ENCODE assay signal across 15 cellular contexts in the genomic region with DNA sequence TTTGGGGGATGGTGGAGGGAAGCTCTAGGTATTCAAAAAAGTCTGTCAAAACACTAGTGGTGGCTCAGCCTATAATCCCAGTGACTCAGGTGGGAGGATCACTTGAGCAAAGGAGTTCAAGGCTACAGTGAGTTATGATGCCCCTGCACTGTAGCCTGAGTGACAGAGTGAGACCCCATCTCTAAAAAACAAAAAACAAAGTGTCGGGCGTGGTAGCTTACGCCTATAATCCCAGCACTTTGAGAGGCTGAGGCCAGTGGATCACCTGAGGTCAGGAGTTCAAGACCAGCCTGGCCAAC. TPM values are rescaled to one million over a fixed set of nuclear protein-coding genes. Genes with fewer than 3 reads are reported as not detected.
DNase-seq lines count a peak whose midpoint lies in the region; ATAC-seq and TF ChIP-seq lines count a peak whose summit lies in the region.
"Had no signal": no experiment of that assay in that cellular context is flagged by ENCODE, and none has a peak within 500 bp of the region (broad histone marks: within the 10 kb centered on the region; RNA-seq: fewer than 3 reads in every experiment).

No MANE protein-coding gene starts in this region.

- no peaks in the 10 kb centered on the region for H4K20me1 ChIP-seq in OCI-LY1 (ENCODE audit: insufficient read depth, low read length)

- peaks cover 52% of the 10 kb centered on the region for H3K79me2 ChIP-seq in OCI-LY1 (ENCODE audit: insufficient read depth, low read length)

- no peak for DNase-seq in activated T-cell treated with anti-CD3 and anti-CD28 coated beads, Interleukin-2, amount 50 U/mL, for 4 hours
- no peak for DNase-seq in activated T-cell treated with anti-CD3 and anti-CD28 coated beads, Interleukin-2, amount 50 U/mL, for 1 hour
- DNase-seq in endodermal cell: no peak
- DNase-seq in stimulated activated naive CD8-positive, alpha-beta T cell treated with anti-CD3 and anti-CD28 coated beads, Interleukin-15, amount 100 ng/mL, for 72 hours: no peak
- DNase-seq in dermis blood vessel endothelial cell: no peak
- no peak for DNase-seq in globus pallidus (ENCODE audit: low spot score)
- DNase-seq: midbrain, NCI-H1436, NCI-H69, right cardiac atrium, SW 1271 had no signal

- H3K9me3 ChIP-seq in OCI-LY1 (ENCODE audit: low read length) (no peaks in the 10 kb centered on the region), endodermal cell (ENCODE audit: control insufficient read depth, low read length) (peaks cover 11% of the 10 kb centered on the region)
- H3K9me3 ChIP-seq: ascending aorta had no signal

- H3K9me2 ChIP-seq in OCI-LY1 (ENCODE audit: low read depth, low read length): no peaks in the 10 kb centered on the region

- no peaks in the 10 kb centered on the region for H3F3A ChIP-seq in OCI-LY1 (ENCODE audit: insufficient read depth, low read length)

- H3K36me3 ChIP-seq in OCI-LY1 (ENCODE audit: insufficient read depth, low read length): peaks cover 48% of the 10 kb centered on the region
- no peaks in the 10 kb centered on the region for H3K36me3 ChIP-seq in endodermal cell (ENCODE audit: control insufficient read depth, insufficient read depth, low read length)
- H3K36me3 ChIP-seq: ascending aorta, tibial nerve had no signal

- H3K27ac ChIP-seq in OCI-LY1 (ENCODE audit: low read depth, low read length, poor library complexity, severe bottlenecking) (peak overlapping the region; percentile 77), endodermal cell (ENCODE audit: low read depth, low read length) (no peak overlapping the region)
- H3K27ac ChIP-seq: ascending aorta had no signal

- WGBS in endodermal cell (ENCODE audit: insufficient coverage in 1 of 2, insufficient read length in 1 of 2), 2 experiments: 91% methylated on average over 3 of the region's 3 CpGs; no CpG with 5 or more reads in 1 of the 2 experiments

- no peaks in the 10 kb centered on the region for H3K27me3 Mint-ChIP-seq in activated T-cell treated with anti-CD3 and anti-CD28 coated beads, Interleukin-2, amount 50 U/mL, for 4 hours (ENCODE audit: low read depth)
- H3K27me3 Mint-ChIP-seq in endodermal cell (ENCODE audit: insufficient read depth): no peaks in the 10 kb centered on the region
- H3K27me3 Mint-ChIP-seq in stimulated activated naive CD8-positive, alpha-beta T cell treated with anti-CD3 and anti-CD28 coated beads, Interleukin-15, amount 100 ng/mL, for 72 hours: no peaks in the 10 kb centered on the region

- H2AFZ ChIP-seq in OCI-LY1 (ENCODE audit: low read length): no peak overlapping the region

- H3K4me3 ChIP-seq in OCI-LY1 (ENCODE audit: low read depth, low read length, poor library complexity, severe bottlenecking) (no peak overlapping the region), endodermal cell (ENCODE audit: low read length) (no peak overlapping the region)
- H3K4me3 ChIP-seq: ascending aorta, tibial nerve had no signal

- H3K4me1 ChIP-seq in OCI-LY1 (ENCODE audit: insufficient read depth, low read length, severe bottlenecking): peaks cover 23% of the 10 kb centered on the region
- H3K4me1 ChIP-seq in endodermal cell (ENCODE audit: control insufficient read depth, insufficient read depth, low read length): no peaks in the 10 kb centered on the region
- H3K4me1 ChIP-seq: ascending aorta, tibial nerve had no signal

- peaks cover 5% of the 10 kb centered on the region for H3K9me3 Mint-ChIP-seq in activated T-cell treated with anti-CD3 and anti-CD28 coated beads, Interleukin-2, amount 50 U/mL, for 4 hours
- H3K9me3 Mint-ChIP-seq in endodermal cell: peaks cover 11% of the 10 kb centered on the region
- H3K9me3 Mint-ChIP-seq in stimulated activated naive CD8-positive, alpha-beta T cell treated with anti-CD3 and anti-CD28 coated beads, Interleukin-15, amount 100 ng/mL, for 72 hours: peaks cover 0 to 4% of the 10 kb centered on the region in 2 donors

- peaks cover 4% of the 10 kb centered on the region for H3K36me3 Mint-ChIP-seq in activated T-cell treated with anti-CD3 and anti-CD28 coated beads, Interleukin-2, amount 50 U/mL, for 4 hours (ENCODE audit: insufficient read depth)
- peaks cover 9% of the 10 kb centered on the region for H3K36me3 Mint-ChIP-seq in endodermal cell (ENCODE audit: low read depth)

- peak; percentile 63 to 65 for ATAC-seq in activated T-cell treated with anti-CD3 and anti-CD28 coated beads, Interleukin-2, amount 50 U/mL, for 4 hours
- ATAC-seq in stimulated activated naive CD8-positive, alpha-beta T cell treated with anti-CD3 and anti-CD28 coated beads, Interleukin-15, amount 100 ng/mL, for 72 hours: no peak
- ATAC-seq in HG03469 (IDR thresholded peaks at IDR 0.05; ENCODE audit: unreplicated experiment): no peak
- ATAC-seq: right cardiac atrium had no signal

- no peak overlapping the region for H3K9ac ChIP-seq in OCI-LY1 (ENCODE audit: low read length)
- no peak overlapping the region for H3K9ac ChIP-seq in endodermal cell (ENCODE audit: extremely low read depth, low read length, poor library complexity, severe bottlenecking)

- H3K27me3 ChIP-seq in OCI-LY1 (ENCODE audit: insufficient read depth, low read length) (no peaks in the 10 kb centered on the region), endodermal cell (ENCODE audit: control insufficient read depth, insufficient read depth, low read length, poor library complexity, severe bottlenecking) (no peaks in the 10 kb centered on the region)
- H3K27me3 ChIP-seq: ascending aorta, tibial nerve had no signal

- peaks cover 22% of the 10 kb centered on the region for H3K4me1 Mint-ChIP-seq in activated T-cell treated with anti-CD3 and anti-CD28 coated beads, Interleukin-2, amount 50 U/mL, for 4 hours (ENCODE audit: low read depth)
- peaks cover 20% of the 10 kb centered on the region for H3K4me1 Mint-ChIP-seq in endodermal cell
- H3K4me1 Mint-ChIP-seq in stimulated activated naive CD8-positive, alpha-beta T cell treated with anti-CD3 and anti-CD28 coated beads, Interleukin-15, amount 100 ng/mL, for 72 hours: peaks cover 42% of the 10 kb centered on the region

- no peak overlapping the region for H3K4me3 Mint-ChIP-seq in activated T-cell treated with anti-CD3 and anti-CD28 coated beads, Interleukin-2, amount 50 U/mL, for 4 hours
- H3K4me3 Mint-ChIP-seq in endodermal cell: no peak overlapping the region
- peak overlapping the region in 1 of 2 donors; percentile 36 for H3K4me3 Mint-ChIP-seq in stimulated activated naive CD8-positive, alpha-beta T cell treated with anti-CD3 and anti-CD28 coated beads, Interleukin-15, amount 100 ng/mL, for 72 hours

- peak overlapping the region; percentile 88 for H3K27ac Mint-ChIP-seq in endodermal cell
- peak overlapping the region; percentile 23 to 72 for H3K27ac Mint-ChIP-seq in stimulated activated naive CD8-positive, alpha-beta T cell treated with anti-CD3 and anti-CD28 coated beads, Interleukin-15, amount 100 ng/mL, for 72 hours

- TF ChIP-seq CTCF in OCI-LY1 (IDR thresholded peaks at IDR 0.05; ENCODE audit: low read length) (no peak), endodermal cell (conservative IDR thresholded peaks at IDR 0.05) (no peak)

- peak overlapping the region; percentile 9; the same call in 1 of the 2 replicates for H3K4me2 ChIP-seq in OCI-LY1 (ENCODE audit: low read length)

RNA-seq across cellular contexts. Expression of gene SLC35D2, which starts 15.8 kb away (rescaled TPM):
- 1 to 10 TPM; 3.5 to 7.2 (median 4.4) TPM for total RNA-seq in activated T-cell treated with anti-CD3 and anti-CD28 coated beads, Interleukin-2, amount 50 U/mL, for 4 hours
- total RNA-seq in endodermal cell: 10 to 100 TPM; 31.9 to 36.2 TPM
- polyA plus RNA-seq in endodermal cell (2013, experiment 1 of 2): 14.7 TPM
- polyA plus RNA-seq in endodermal cell (2013, experiment 2 of 2): 14.5 TPM
- 29.2 and 31.1 TPM in 2 replicates for total RNA-seq in dermis blood vessel endothelial cell

RNA-seq across cellular contexts. Expression of gene ZNF367, which starts 18.9 kb away (rescaled TPM):
- total RNA-seq in activated T-cell treated with anti-CD3 and anti-CD28 coated beads, Interleukin-2, amount 50 U/mL, for 4 hours: 10 to 100 TPM; 28.9 to 34.6 (median 30.0) TPM
- total RNA-seq in endodermal cell (10 to 100 TPM in 1 of 2 donors, 1 to 10 TPM in 1; 7.7 to 10.6 TPM), dermis blood vessel endothelial cell (8.0 and 12.8 TPM in 2 replicates)
- 9.5 TPM for polyA plus RNA-seq in endodermal cell (2013, experiment 1 of 2)
- polyA plus RNA-seq in endodermal cell (2013, experiment 2 of 2): 10.2 TPM

RNA-seq across cellular contexts. Expression of gene HABP4, which starts 50.7 kb away (rescaled TPM):
- 10 to 100 TPM in 2 of 3 donors, 1 to 10 TPM in 1; 8.8 to 15.2 (median 10.3) TPM for total RNA-seq in activated T-cell treated with anti-CD3 and anti-CD28 coated beads, Interleukin-2, amount 50 U/mL, for 4 hours
- total RNA-seq in endodermal cell (10 to 100 TPM in 1 of 2 donors, 1 to 10 TPM in 1; 10.0 to 12.1 TPM), dermis blood vessel endothelial cell (7.3 and 9.0 TPM in 2 replicates)
- 26.1 TPM for polyA plus RNA-seq in endodermal cell (2013, experiment 1 of 2)
- 22.3 TPM for polyA plus RNA-seq in endodermal cell (2013, experiment 2 of 2)

Comparison
In these comparisons a context has a peak if more than half of its experiments do, and no peak if none do; other contexts are left out.
1. ATAC-seq: peak in activated T-cell treated with anti-CD3 and anti-CD28 coated beads, Interleukin-2, amount 50 U/mL, for 4 hours (2 of 2); none in stimulated activated naive CD8-positive, alpha-beta T cell treated with anti-CD3 and anti-CD28 coated beads, Interleukin-15, amount 100 ng/mL, for 72 hours (single experiment) and HG03469 (single experiment).